Comparison of ENCODE assay signal across 1 cellular context in genomic region chr6:14639983-14640599, GRCh38.
TF ChIP-seq lines count a peak whose summit lies in the region.

No MANE protein-coding gene starts in this region.

TF ChIP-seq in HEK293, 187 proteins besides CTCF, POLR2A, EP300 and RAD21 (continued from another document):
- TF ChIP-seq EGR2 (tag by site-specific recombination; IDR thresholded peaks at IDR 0.05; ENCODE audit: low read depth) (peak; percentile 60), ZNF221 (tag by site-specific recombination; IDR thresholded peaks at IDR 0.05; ENCODE audit: borderline replicate concordance) (no peak), ZNF157 (tag by site-specific recombination; IDR thresholded peaks at IDR 0.05) (no peak)
